Comparison of ENCODE assay signal across 11 cellular contexts in genomic region chr18:55338955-55339662, GRCh38.
A peak's percentile ranks its signal among the peaks of the same experiment; 100 is the strongest.
DNase-seq lines count a peak whose midpoint lies in the region; ATAC-seq and TF ChIP-seq lines count a peak whose summit lies in the region.
"Had no signal": no experiment of that assay in that cellular context is flagged by ENCODE, and none has a peak within 500 bp of the region (broad histone marks: within the 10 kb centered on the region; RNA-seq: fewer than 3 reads in every experiment).

No MANE protein-coding gene starts in this region.

- no peak for TF ChIP-seq EP300 in esophagus muscularis mucosa (IDR thresholded peaks at IDR 0.05)

- peaks cover 29% of the 10 kb centered on the region for H3K4me1 Mint-ChIP-seq in CD14-positive monocyte
- H3K4me1 Mint-ChIP-seq in natural killer cell treated with Interleukin-12 subunit alpha and Interleukin-12 subunit beta and Interleukin-15 and Interleukin-18, amount 100 ng/mL, for 72 hours (ENCODE audit: low read depth in 2 of 2), result peaks cover 0 to 10% of the 10 kb centered on the region in 2 donors

- H3K27ac ChIP-seq in esophagus muscularis mucosa (replicated peaks in 1 of 4), result peak overlapping the region; percentile 28 to 74 (median 54)

- H3K27me3 Mint-ChIP-seq in CD14-positive monocyte (ENCODE audit: low read depth in 3 of 3), result no peaks in the 10 kb centered on the region
- no peaks in the 10 kb centered on the region for H3K27me3 Mint-ChIP-seq in natural killer cell treated with Interleukin-12 subunit alpha and Interleukin-12 subunit beta and Interleukin-15 and Interleukin-18, amount 100 ng/mL, for 72 hours

- peak overlapping the region in 1 of 2 donors; percentile 90 for H3K4me3 Mint-ChIP-seq in CD14-positive monocyte
- no peak overlapping the region for H3K4me3 Mint-ChIP-seq in natural killer cell treated with Interleukin-12 subunit alpha and Interleukin-12 subunit beta and Interleukin-15 and Interleukin-18, amount 100 ng/mL, for 72 hours
- H3K4me3 Mint-ChIP-seq: activated T-cell treated with anti-CD3 and anti-CD28 coated beads, Interleukin-2, amount 50 U/mL, for 4 hours had no signal

- peak overlapping the region in 5 of 7 donors; percentile 24 to 61 (median 40) for H3K27ac Mint-ChIP-seq in CD14-positive monocyte
- H3K27ac Mint-ChIP-seq in natural killer cell treated with Interleukin-12 subunit alpha and Interleukin-12 subunit beta and Interleukin-15 and Interleukin-18, amount 100 ng/mL, for 72 hours, result no peak overlapping the region

- H3K4me3 ChIP-seq in esophagus muscularis mucosa, result no peak overlapping the region

- no peaks in the 10 kb centered on the region for H3K27me3 ChIP-seq in esophagus muscularis mucosa

- no peaks in the 10 kb centered on the region for H3K36me3 ChIP-seq in esophagus muscularis mucosa

- H3K4me1 ChIP-seq in esophagus muscularis mucosa, result peaks cover 12 to 34% (median 17%) of the 10 kb centered on the region in 4 donors

- H3K9me3 Mint-ChIP-seq in CD14-positive monocyte, result no peaks in the 10 kb centered on the region
- H3K9me3 Mint-ChIP-seq in natural killer cell treated with Interleukin-12 subunit alpha and Interleukin-12 subunit beta and Interleukin-15 and Interleukin-18, amount 100 ng/mL, for 72 hours, result no peaks in the 10 kb centered on the region
- H3K9me3 Mint-ChIP-seq: activated T-cell treated with anti-CD3 and anti-CD28 coated beads, Interleukin-2, amount 50 U/mL, for 4 hours had no signal

- no peak for DNase-seq in CD14-positive monocyte (ENCODE audit: low spot score)
- DNase-seq in NCI-H1694 treated with DMSO at 0.1 percent for 48 hours (lab: John Stamatoyannopoulos, UW), result peak; percentile 18
- no peak for DNase-seq in esophagus muscularis mucosa (ENCODE audit: extremely low spot score)
- DNase-seq in pulmonary artery endothelial cell (ENCODE audit: low read depth, low spot score), result peak; percentile 74
- DNase-seq in natural killer cell treated with Interleukin-12 subunit alpha and Interleukin-12 subunit beta and Interleukin-15 and Interleukin-18, amount 100 ng/mL, for 72 hours (ENCODE audit: low spot score), result no peak
- DNase-seq in stimulated activated CD4-positive, alpha-beta T cell treated with anti-CD3 and anti-CD28 coated beads, Interleukin-2, amount 100 ng/mL, for 48 hours, result no peak
- no peak for DNase-seq in activated T-cell treated with anti-CD3 and anti-CD28 coated beads, Interleukin-2, amount 50 U/mL, for 48 hours
- DNase-seq in T-helper 9 cell, result no peak
- DNase-seq: activated T-cell treated with anti-CD3 and anti-CD28 coated beads, Interleukin-2, amount 50 U/mL, for 4 hours; effector memory CD4-positive, alpha-beta T cell; midbrain had no signal

- 52% methylated on average over 8 of the region's 8 CpGs for WGBS in esophagus muscularis mucosa

- TF ChIP-seq POLR2A in esophagus muscularis mucosa (IDR thresholded peaks at IDR 0.05; ENCODE audit: low read depth), result no peak

- no peaks in the 10 kb centered on the region for H3K9me3 ChIP-seq in esophagus muscularis mucosa

- ATAC-seq in natural killer cell treated with Interleukin-12 subunit alpha and Interleukin-12 subunit beta and Interleukin-15 and Interleukin-18, amount 100 ng/mL, for 72 hours, result no peak
- ATAC-seq: activated T-cell treated with anti-CD3 and anti-CD28 coated beads, Interleukin-2, amount 50 U/mL, for 4 hours had no signal

- no peak for TF ChIP-seq CTCF in CD14-positive monocyte (IDR thresholded peaks at IDR 0.05)
- TF ChIP-seq CTCF in esophagus muscularis mucosa (IDR thresholded peaks at IDR 0.05), result no peak

- H3K36me3 Mint-ChIP-seq in CD14-positive monocyte, result no peaks in the 10 kb centered on the region
- H3K36me3 Mint-ChIP-seq in natural killer cell treated with Interleukin-12 subunit alpha and Interleukin-12 subunit beta and Interleukin-15 and Interleukin-18, amount 100 ng/mL, for 72 hours, result no peaks in the 10 kb centered on the region

- intact Hi-C loops in CD14-positive monocyte (cut with micrococcal nuclease), result no loop called here
- intact Hi-C loops in esophagus muscularis mucosa (cut with DNase I), result no loop called here

Comparison
In these comparisons a context has a peak if more than half of its experiments do, and no peak if none do; other contexts are left out.
1. DNase-seq: peak in NCI-H1694 treated with DMSO at 0.1 percent for 48 hours (single experiment) and pulmonary artery endothelial cell (single experiment); none in CD14-positive monocyte (single experiment), esophagus muscularis mucosa (single experiment), natural killer cell treated with Interleukin-12 subunit alpha and Interleukin-12 subunit beta and Interleukin-15 and Interleukin-18, amount 100 ng/mL, for 72 hours (single experiment), stimulated activated CD4-positive, alpha-beta T cell treated with anti-CD3 and anti-CD28 coated beads, Interleukin-2, amount 100 ng/mL, for 48 hours (0 of 2), activated T-cell treated with anti-CD3 and anti-CD28 coated beads, Interleukin-2, amount 50 U/mL, for 48 hours (0 of 2) and T-helper 9 cell (single experiment).
2. H3K27ac Mint-ChIP-seq: peak in CD14-positive monocyte (5 of 7); none in natural killer cell treated with Interleukin-12 subunit alpha and Interleukin-12 subunit beta and Interleukin-15 and Interleukin-18, amount 100 ng/mL, for 72 hours (0 of 2).